1 cellular context compared by ENCODE assay signal in the genomic region with DNA sequence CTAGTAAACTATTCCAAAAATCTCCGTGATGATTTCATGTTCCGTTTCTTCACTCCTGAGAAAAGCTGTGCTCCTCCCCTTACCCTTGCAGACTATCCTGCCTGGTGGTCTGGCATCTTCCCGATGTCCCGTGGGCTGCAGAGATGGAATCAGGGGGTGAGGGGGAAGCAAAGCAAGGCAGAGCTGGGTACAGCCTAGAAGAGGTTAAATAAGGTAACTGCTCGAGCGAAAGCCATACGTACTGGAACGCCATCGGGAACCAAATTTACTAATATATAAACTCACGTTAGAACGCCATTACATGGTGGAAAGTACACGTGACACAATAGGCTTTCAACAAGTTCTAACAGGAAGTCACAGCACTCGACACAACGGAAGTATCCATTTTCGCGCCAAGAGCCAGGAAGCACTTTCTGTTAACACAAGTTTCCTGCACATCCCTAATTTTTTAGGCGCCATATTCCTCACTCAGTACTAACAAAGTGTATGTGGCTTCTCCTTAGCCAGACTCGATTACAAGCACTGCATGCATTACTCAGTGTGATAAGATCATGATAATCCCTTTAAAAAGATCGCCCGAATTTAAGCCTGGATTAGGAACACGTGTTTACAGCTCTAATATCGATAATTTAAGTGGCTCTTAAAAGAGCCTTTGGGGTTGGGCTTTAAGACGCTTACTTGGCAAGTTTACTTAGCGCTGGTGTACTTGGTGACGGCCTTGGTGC.
TF ChIP-seq lines count a peak whose summit lies in the region.

No MANE protein-coding gene starts in this region.

TF ChIP-seq in SK-N-SH, 30 proteins besides CTCF, POLR2A, EP300 and RAD21 (continued from another document):
- TF ChIP-seq, protein P1, sequence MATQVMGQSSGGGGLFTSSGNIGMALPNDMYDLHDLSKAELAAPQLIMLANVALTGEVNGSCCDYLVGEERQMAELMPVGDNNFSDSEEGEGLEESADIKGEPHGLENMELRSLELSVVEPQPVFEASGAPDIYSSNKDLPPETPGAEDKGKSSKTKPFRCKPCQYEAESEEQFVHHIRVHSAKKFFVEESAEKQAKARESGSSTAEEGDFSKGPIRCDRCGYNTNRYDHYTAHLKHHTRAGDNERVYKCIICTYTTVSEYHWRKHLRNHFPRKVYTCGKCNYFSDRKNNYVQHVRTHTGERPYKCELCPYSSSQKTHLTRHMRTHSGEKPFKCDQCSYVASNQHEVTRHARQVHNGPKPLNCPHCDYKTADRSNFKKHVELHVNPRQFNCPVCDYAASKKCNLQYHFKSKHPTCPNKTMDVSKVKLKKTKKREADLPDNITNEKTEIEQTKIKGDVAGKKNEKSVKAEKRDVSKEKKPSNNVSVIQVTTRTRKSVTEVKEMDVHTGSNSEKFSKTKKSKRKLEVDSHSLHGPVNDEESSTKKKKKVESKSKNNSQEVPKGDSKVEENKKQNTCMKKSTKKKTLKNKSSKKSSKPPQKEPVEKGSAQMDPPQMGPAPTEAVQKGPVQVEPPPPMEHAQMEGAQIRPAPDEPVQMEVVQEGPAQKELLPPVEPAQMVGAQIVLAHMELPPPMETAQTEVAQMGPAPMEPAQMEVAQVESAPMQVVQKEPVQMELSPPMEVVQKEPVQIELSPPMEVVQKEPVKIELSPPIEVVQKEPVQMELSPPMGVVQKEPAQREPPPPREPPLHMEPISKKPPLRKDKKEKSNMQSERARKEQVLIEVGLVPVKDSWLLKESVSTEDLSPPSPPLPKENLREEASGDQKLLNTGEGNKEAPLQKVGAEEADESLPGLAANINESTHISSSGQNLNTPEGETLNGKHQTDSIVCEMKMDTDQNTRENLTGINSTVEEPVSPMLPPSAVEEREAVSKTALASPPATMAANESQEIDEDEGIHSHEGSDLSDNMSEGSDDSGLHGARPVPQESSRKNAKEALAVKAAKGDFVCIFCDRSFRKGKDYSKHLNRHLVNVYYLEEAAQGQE (IDR thresholded peaks at IDR 0.05; ENCODE audit: low read depth, low read length), result no peak
- no peak for TF ChIP-seq JUND (IDR thresholded peaks at IDR 0.05)
- TF ChIP-seq YY1 (IDR thresholded peaks at IDR 0.05; ENCODE audit: low read depth), result peak; percentile 76
- TF ChIP-seq TAF1 (IDR thresholded peaks at IDR 0.05; ENCODE audit: borderline replicate concordance, low read depth, low read length), result peak; percentile 26; the same call in 1 of the 2 replicates
- TF ChIP-seq, protein P2, sequence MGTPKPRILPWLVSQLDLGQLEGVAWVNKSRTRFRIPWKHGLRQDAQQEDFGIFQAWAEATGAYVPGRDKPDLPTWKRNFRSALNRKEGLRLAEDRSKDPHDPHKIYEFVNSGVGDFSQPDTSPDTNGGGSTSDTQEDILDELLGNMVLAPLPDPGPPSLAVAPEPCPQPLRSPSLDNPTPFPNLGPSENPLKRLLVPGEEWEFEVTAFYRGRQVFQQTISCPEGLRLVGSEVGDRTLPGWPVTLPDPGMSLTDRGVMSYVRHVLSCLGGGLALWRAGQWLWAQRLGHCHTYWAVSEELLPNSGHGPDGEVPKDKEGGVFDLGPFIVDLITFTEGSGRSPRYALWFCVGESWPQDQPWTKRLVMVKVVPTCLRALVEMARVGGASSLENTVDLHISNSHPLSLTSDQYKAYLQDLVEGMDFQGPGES (IDR thresholded peaks at IDR 0.05; ENCODE audit: low read depth, low read length), result peak; percentile 20; the same call in 1 of the 2 replicates
- TF ChIP-seq, protein P3, sequence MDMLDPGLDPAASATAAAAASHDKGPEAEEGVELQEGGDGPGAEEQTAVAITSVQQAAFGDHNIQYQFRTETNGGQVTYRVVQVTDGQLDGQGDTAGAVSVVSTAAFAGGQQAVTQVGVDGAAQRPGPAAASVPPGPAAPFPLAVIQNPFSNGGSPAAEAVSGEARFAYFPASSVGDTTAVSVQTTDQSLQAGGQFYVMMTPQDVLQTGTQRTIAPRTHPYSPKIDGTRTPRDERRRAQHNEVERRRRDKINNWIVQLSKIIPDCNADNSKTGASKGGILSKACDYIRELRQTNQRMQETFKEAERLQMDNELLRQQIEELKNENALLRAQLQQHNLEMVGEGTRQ (IDR thresholded peaks at IDR 0.05; ENCODE audit: borderline replicate concordance, low read depth, low read length), result peak; percentile 46; the same call in 1 of the 2 replicates
- peak; percentile 86 for TF ChIP-seq POLR2AphosphoS5 (IDR thresholded peaks at IDR 0.05; ENCODE audit: low read depth, low read length)
- no peak for TF ChIP-seq TEAD4 (IDR thresholded peaks at IDR 0.05; ENCODE audit: borderline replicate concordance, insufficient read depth)
- no peak for TF ChIP-seq TCF12 (IDR thresholded peaks at IDR 0.05)
- TF ChIP-seq RXRA (IDR thresholded peaks at IDR 0.05; ENCODE audit: borderline replicate concordance, low read depth), result no peak
- TF ChIP-seq FOSL2 (IDR thresholded peaks at IDR 0.05; ENCODE audit: borderline replicate concordance, low read depth), result no peak
- peak; percentile 78 for TF ChIP-seq RCOR1 (IDR thresholded peaks at IDR 0.05; ENCODE audit: low read length)
- TF ChIP-seq MXI1 (IDR thresholded peaks at IDR 0.05; ENCODE audit: low read depth, low read length), result peak; percentile 98
- no peak for TF ChIP-seq RFX5 (IDR thresholded peaks at IDR 0.05; ENCODE audit: low read length)
- TF ChIP-seq ELF1 (IDR thresholded peaks at IDR 0.05), result peak; percentile 63
- peak; percentile 84 for TF ChIP-seq GABPA (IDR thresholded peaks at IDR 0.05; ENCODE audit: low read depth)
- peak; percentile 43 for TF ChIP-seq CHD2 (IDR thresholded peaks at IDR 0.05; ENCODE audit: low read length, partially characterized antibody)
- TF ChIP-seq GATA2 (CRISPR knock-in tag; IDR thresholded peaks at IDR 0.05), result no peak
- TF ChIP-seq NFIC (IDR thresholded peaks at IDR 0.05; ENCODE audit: borderline replicate concordance), result no peak; the same call in 1 of the 2 replicates
- TF ChIP-seq, protein P4, sequence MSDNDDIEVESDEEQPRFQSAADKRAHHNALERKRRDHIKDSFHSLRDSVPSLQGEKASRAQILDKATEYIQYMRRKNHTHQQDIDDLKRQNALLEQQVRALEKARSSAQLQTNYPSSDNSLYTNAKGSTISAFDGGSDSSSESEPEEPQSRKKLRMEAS (IDR thresholded peaks at IDR 0.05; ENCODE audit: low read depth), result peak; percentile 90
- TF ChIP-seq FOXM1 (IDR thresholded peaks at IDR 0.05; ENCODE audit: low read depth), result no peak
- no peak for TF ChIP-seq SMC3 (IDR thresholded peaks at IDR 0.05; ENCODE audit: low read depth, low read length)
- TF ChIP-seq, protein P5, sequence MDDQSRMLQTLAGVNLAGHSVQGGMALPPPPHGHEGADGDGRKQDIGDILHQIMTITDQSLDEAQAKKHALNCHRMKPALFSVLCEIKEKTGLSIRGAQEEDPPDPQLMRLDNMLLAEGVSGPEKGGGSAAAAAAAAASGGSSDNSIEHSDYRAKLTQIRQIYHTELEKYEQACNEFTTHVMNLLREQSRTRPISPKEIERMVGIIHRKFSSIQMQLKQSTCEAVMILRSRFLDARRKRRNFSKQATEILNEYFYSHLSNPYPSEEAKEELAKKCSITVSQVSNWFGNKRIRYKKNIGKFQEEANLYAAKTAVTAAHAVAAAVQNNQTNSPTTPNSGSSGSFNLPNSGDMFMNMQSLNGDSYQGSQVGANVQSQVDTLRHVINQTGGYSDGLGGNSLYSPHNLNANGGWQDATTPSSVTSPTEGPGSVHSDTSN (IDR thresholded peaks at IDR 0.05), result no peak
- TF ChIP-seq EZH2phosphoT487 (IDR thresholded peaks at IDR 0.05; ENCODE audit: borderline replicate concordance, low read depth), result no peak
TF ChIP-seq in SK-N-SH: peak in this region for 13.
